ENCODE assay signal across 8 cellular contexts in genomic region chr2:85583667-85584353, GRCh38. TPM values are rescaled to one million over a fixed set of nuclear protein-coding genes. Genes with fewer than 3 reads are reported as not detected.
DNase-seq lines count a peak whose midpoint lies in the region; ATAC-seq and TF ChIP-seq lines count a peak whose summit lies in the region.

No MANE protein-coding gene starts in this region.

- TF ChIP-seq EP300 in ovary (IDR thresholded peaks at IDR 0.05): no peak

- no peak for TF ChIP-seq CTCF in dorsolateral prefrontal cortex (IDR thresholded peaks at IDR 0.05 in 54 of 56, conservative IDR thresholded peaks at IDR 0.05 in 2 of 56; ENCODE audit: low read depth in 1 of 56, partially characterized antibody in 56 of 56)
- TF ChIP-seq CTCF in ovary (IDR thresholded peaks at IDR 0.05): no peak

- no peaks in the 10 kb centered on the region for H3K36me3 ChIP-seq in HUES64 (ENCODE audit: insufficient read depth, low read length)
- no peaks in the 10 kb centered on the region for H3K36me3 ChIP-seq in ovary

- no peaks in the 10 kb centered on the region for H3K9me3 ChIP-seq in HUES64 (ENCODE audit: insufficient read depth, low read depth, low read length)
- H3K9me3 ChIP-seq in ovary: no peaks in the 10 kb centered on the region

- H3K27ac ChIP-seq in HUES64 (ENCODE audit: low read depth, low read length) (no peak overlapping the region), dorsolateral prefrontal cortex (peak overlapping the region in 48 of 59 donors; percentile 42 to 87 (median 74)), ovary (peak overlapping the region; percentile 38 to 46)

- peaks cover 49% of the 10 kb centered on the region for H3K27me3 ChIP-seq in HUES64 (ENCODE audit: insufficient read depth, low read length)
- H3K27me3 ChIP-seq in dorsolateral prefrontal cortex: peaks cover 0 to 6% (median 0%) of the 10 kb centered on the region in 45 donors
- H3K27me3 ChIP-seq in ovary: no peaks in the 10 kb centered on the region

- H3K4me3 ChIP-seq in HUES64 (ENCODE audit: low read length): peak overlapping the region; percentile 54
- peak overlapping the region; percentile 37 to 77 (median 66) for H3K4me3 ChIP-seq in dorsolateral prefrontal cortex
- peak overlapping the region; percentile 61 for H3K4me3 ChIP-seq in ovary

- no peak overlapping the region for H3K9ac ChIP-seq in HUES64 (ENCODE audit: low read depth, low read length)

- 92% methylated on average over 16 of the region's 16 CpGs for WGBS in HUES64
- WGBS in ovary, 3 donors: 18 to 20% (median 20%) methylated on average over 16 of the region's 16 CpGs

- H3K4me1 ChIP-seq in HUES64 (ENCODE audit: insufficient read depth, low read length) (peaks cover 24% of the 10 kb centered on the region), ovary (ENCODE audit: insufficient read depth) (peaks cover 6% of the 10 kb centered on the region)

- no peak for DNase-seq in dorsolateral prefrontal cortex
- no peak for DNase-seq in ovary
- DNase-seq in nucleus accumbens (lab: John Stamatoyannopoulos, UW): no peak
- DNase-seq in DMS114 treated with DMSO at 0.1 percent for 48 hours (lab: John Stamatoyannopoulos, UW; ENCODE audit: unreplicated experiment): no peak
- DNase-seq in DMS153 (lab: John Stamatoyannopoulos, UW): no peak

- ATAC-seq in GM19397 (IDR thresholded peaks at IDR 0.05; ENCODE audit: unreplicated experiment): peak; percentile 62
- ATAC-seq in HG03571 (IDR thresholded peaks at IDR 0.05; ENCODE audit: unreplicated experiment): no peak

- no peak for TF ChIP-seq POLR2A in ovary (IDR thresholded peaks at IDR 0.05)

- intact Hi-C loops in dorsolateral prefrontal cortex (cut with DNase I): no loop called here
- intact Hi-C loops in ovary (cut with DNase I): no loop called here

RNA-seq across cellular contexts. Expression of gene VAMP5, which starts 0.4 kb away (rescaled TPM):
- polyA plus RNA-seq in HUES64 (2013, experiment 1 of 2): 5.3 TPM
- polyA plus RNA-seq in HUES64 (2013, experiment 2 of 2): 10.3 TPM
- total RNA-seq in dorsolateral prefrontal cortex (10 to 100 TPM; 11.2 to 51.3 (median 21.9) TPM), ovary (10 to 100 TPM; 25.6 to 59.1 (median 48.5) TPM)
- polyA plus RNA-seq in ovary: 10 to 100 TPM; 35.7 to 99.5 TPM

RNA-seq across cellular contexts. Expression of gene VAMP8, which starts 6.4 kb away (rescaled TPM):
- 47.2 TPM for polyA plus RNA-seq in HUES64 (2013, experiment 1 of 2)
- 42.2 TPM for polyA plus RNA-seq in HUES64 (2013, experiment 2 of 2)
- total RNA-seq in dorsolateral prefrontal cortex (10 to 100 TPM in 34 of 120 experiments, 1 to 10 TPM in 86; 2.5 to 33.7 (median 7.4) TPM), ovary (10 to 100 TPM in 5 of 7 donors, 1 to 10 TPM in 2; 5.9 to 58.4 (median 14.0) TPM)
- 10 to 100 TPM; 25.5 to 54.3 TPM for polyA plus RNA-seq in ovary

RNA-seq across cellular contexts. Expression of gene RNF181, which starts 11.7 kb away (rescaled TPM):
- polyA plus RNA-seq in HUES64 (2013, experiment 1 of 2): 99.6 TPM
- polyA plus RNA-seq in HUES64 (2013, experiment 2 of 2): 103 TPM
- total RNA-seq in dorsolateral prefrontal cortex (10 to 100 TPM; 46.9 to 93.7 (median 73.1) TPM), ovary (100 to 1,000 TPM in 1 of 7 donors, 10 to 100 TPM in 6; 61.1 to 108 (median 93.3) TPM)
- polyA plus RNA-seq in ovary: 100 to 1,000 TPM; 123 to 148 TPM

RNA-seq across cellular contexts. Expression of gene TMEM150A, which starts 18.7 kb away (rescaled TPM):
- polyA plus RNA-seq in HUES64 (2013, experiment 1 of 2): 18.2 TPM
- polyA plus RNA-seq in HUES64 (2013, experiment 2 of 2): 16.7 TPM
- total RNA-seq in dorsolateral prefrontal cortex: 10 to 100 TPM in 78 of 120 experiments, 1 to 10 TPM in 42; 5.8 to 22.7 (median 10.9) TPM
- total RNA-seq in ovary: 10 to 100 TPM; 12.5 to 27.1 (median 18.6) TPM
- 10 to 100 TPM in 1 of 2 donors, 1 to 10 TPM in 1; 7.0 to 17.8 TPM for polyA plus RNA-seq in ovary

RNA-seq across cellular contexts. Expression of gene GGCX, which starts 22.5 kb away (rescaled TPM):
- polyA plus RNA-seq in HUES64 (2013, experiment 1 of 2): 25.0 TPM
- 25.9 TPM for polyA plus RNA-seq in HUES64 (2013, experiment 2 of 2)
- total RNA-seq in dorsolateral prefrontal cortex (10 to 100 TPM; 24.6 to 53.8 (median 36.1) TPM), ovary (10 to 100 TPM; 23.8 to 35.5 (median 33.9) TPM)
- polyA plus RNA-seq in ovary: 10 to 100 TPM; 14.2 to 33.3 TPM
